In the genomic region with DNA sequence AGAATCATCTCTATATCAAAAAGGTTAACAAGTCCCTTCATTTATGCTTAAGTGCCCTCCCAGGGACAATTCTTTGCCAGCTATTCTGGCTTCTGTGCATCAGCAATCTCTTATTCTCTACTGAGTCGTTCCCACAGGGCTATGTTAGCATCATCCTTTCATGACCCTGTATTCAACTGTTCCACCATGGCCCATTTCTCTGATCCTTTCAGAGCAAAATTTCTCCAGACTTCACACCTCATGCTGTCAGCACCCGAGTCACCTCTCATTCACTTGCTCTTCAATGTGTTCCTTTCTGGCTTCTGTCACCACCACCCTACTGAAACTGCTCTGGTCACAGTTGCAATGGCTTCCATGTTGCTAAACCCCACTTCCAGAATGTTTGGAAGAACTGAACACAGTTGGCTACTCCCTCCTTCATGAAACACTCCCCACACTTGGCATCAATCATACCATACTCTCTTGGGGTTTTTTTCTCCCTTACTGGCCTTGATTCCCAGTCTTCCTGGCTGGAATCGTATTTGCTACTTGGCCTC, we compare ENCODE assay signal across 1 cellular context.
TF ChIP-seq lines count a peak whose summit lies in the region.

No MANE protein-coding gene starts in this region.

TF ChIP-seq in IMR-90, 13 proteins besides CTCF, POLR2A, EP300 and RAD21:
- TF ChIP-seq FOS (IDR thresholded peaks at IDR 0.05; ENCODE audit: low read depth, low read length) (no peak), CHD1 (IDR thresholded peaks at IDR 0.05; ENCODE audit: low read depth, low read length) (no peak), RFX5 (IDR thresholded peaks at IDR 0.05; ENCODE audit: low read depth, low read length) (no peak), NFE2L2 (IDR thresholded peaks at IDR 0.05; ENCODE audit: low read depth, low read length) (no peak), MAZ (IDR thresholded peaks at IDR 0.05; ENCODE audit: borderline replicate concordance, low read depth, low read length) (no peak), MXI1 (IDR thresholded peaks at IDR 0.05; ENCODE audit: borderline replicate concordance, low read depth, low read length) (no peak), SMC3 (IDR thresholded peaks at IDR 0.05; ENCODE audit: low read depth, low read length) (no peak), CEBPB (IDR thresholded peaks at IDR 0.05; ENCODE audit: low read depth, low read length) (no peak), BHLHE40 (IDR thresholded peaks at IDR 0.05; ENCODE audit: low read depth, low read length) (no peak), MAFK (IDR thresholded peaks at IDR 0.05; ENCODE audit: low read depth, low read length) (no peak)
- TF ChIP-seq, protein P1, sequence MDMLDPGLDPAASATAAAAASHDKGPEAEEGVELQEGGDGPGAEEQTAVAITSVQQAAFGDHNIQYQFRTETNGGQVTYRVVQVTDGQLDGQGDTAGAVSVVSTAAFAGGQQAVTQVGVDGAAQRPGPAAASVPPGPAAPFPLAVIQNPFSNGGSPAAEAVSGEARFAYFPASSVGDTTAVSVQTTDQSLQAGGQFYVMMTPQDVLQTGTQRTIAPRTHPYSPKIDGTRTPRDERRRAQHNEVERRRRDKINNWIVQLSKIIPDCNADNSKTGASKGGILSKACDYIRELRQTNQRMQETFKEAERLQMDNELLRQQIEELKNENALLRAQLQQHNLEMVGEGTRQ (IDR thresholded peaks at IDR 0.05; ENCODE audit: low read depth, low read length), result no peak
- TF ChIP-seq, protein P2, sequence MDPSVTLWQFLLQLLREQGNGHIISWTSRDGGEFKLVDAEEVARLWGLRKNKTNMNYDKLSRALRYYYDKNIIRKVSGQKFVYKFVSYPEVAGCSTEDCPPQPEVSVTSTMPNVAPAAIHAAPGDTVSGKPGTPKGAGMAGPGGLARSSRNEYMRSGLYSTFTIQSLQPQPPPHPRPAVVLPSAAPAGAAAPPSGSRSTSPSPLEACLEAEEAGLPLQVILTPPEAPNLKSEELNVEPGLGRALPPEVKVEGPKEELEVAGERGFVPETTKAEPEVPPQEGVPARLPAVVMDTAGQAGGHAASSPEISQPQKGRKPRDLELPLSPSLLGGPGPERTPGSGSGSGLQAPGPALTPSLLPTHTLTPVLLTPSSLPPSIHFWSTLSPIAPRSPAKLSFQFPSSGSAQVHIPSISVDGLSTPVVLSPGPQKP (IDR thresholded peaks at IDR 0.05; ENCODE audit: borderline replicate concordance, low read depth, low read length), result no peak
